Comparison of ENCODE assay signal across 21 cellular contexts in genomic region chr1:45669859-45670655, GRCh38. TPM values are rescaled to one million over a fixed set of nuclear protein-coding genes. Genes with fewer than 3 reads are reported as not detected.
A peak's percentile ranks its signal among the peaks of the same experiment; 100 is the strongest.
DNase-seq lines count a peak whose midpoint lies in the region; ATAC-seq and TF ChIP-seq lines count a peak whose summit lies in the region.
"Had no signal": no experiment of that assay in that cellular context is flagged by ENCODE, and none has a peak within 500 bp of the region (broad histone marks: within the 10 kb centered on the region; RNA-seq: fewer than 3 reads in every experiment).

No MANE protein-coding gene starts in this region.

- H3K9me3 ChIP-seq in T-helper 17 cell (ENCODE audit: control insufficient read depth, low read length, poor library complexity, severe bottlenecking): no peaks in the 10 kb centered on the region
- H3K9me3 ChIP-seq in skeletal muscle tissue (ENCODE audit: control insufficient read depth in 3 of 3, low read length in 3 of 3): no peaks in the 10 kb centered on the region
- H3K9me3 ChIP-seq: body of pancreas, left lung, spleen, stomach, uterus had no signal

- H3K27me3 Mint-ChIP-seq in activated naive CD4-positive, alpha-beta T cell treated with anti-CD3 and anti-CD28 coated beads for 36 hours (ENCODE audit: low read depth): no peaks in the 10 kb centered on the region
- H3K27me3 Mint-ChIP-seq in T-helper 17 cell: no peaks in the 10 kb centered on the region

- no peak for DNase-seq in activated naive CD4-positive, alpha-beta T cell treated with anti-CD3 and anti-CD28 coated beads for 36 hours
- no peak for DNase-seq in activated naive CD4-positive, alpha-beta T cell treated with anti-CD3 and anti-CD28 coated beads, Interleukin-2, amount 50 U/mL, for 16 hours
- DNase-seq in T-helper 17 cell (no peak), fibroblast of mammary gland (ENCODE audit: low read depth) (peak; percentile 63), HUDEP-2 (lab: John Stamatoyannopoulos, UW; ENCODE audit: unreplicated experiment in 76 of 76) (no peak), cardiac septum (ENCODE audit: low spot score) (no peak)
- DNase-seq: activated effector memory CD4-positive, alpha-beta T cell treated with anti-CD3 and anti-CD28 coated beads, Interleukin-2, amount 50 U/mL, for 16 hours; body of pancreas; effector CD8-positive, alpha-beta T cell; H7; left lung; NCI-H1436 treated with DMSO at 0.1 percent for 48 hours; NCI-H2227 treated with DMSO at 0.1 percent for 48 hours; NK-92 treated with Interleukin-12 subunit alpha and Interleukin-12 subunit beta, amount 100 ng/mL, for 24 hours; posterior cingulate gyrus; spleen; stomach; uterus had no signal

- H3K4me3 Mint-ChIP-seq in activated naive CD4-positive, alpha-beta T cell treated with anti-CD3 and anti-CD28 coated beads for 36 hours: no peak overlapping the region
- H3K4me3 Mint-ChIP-seq in T-helper 17 cell: no peak overlapping the region
- H3K4me3 Mint-ChIP-seq: T-helper 1 cell treated with Interleukin-12 subunit alpha and Interleukin-12 subunit beta and Interleukin-4 antibody, amounts not matched to agents 30 μg/mL and 1 μg/mL, for 36 hours had no signal

- H3K9me3 Mint-ChIP-seq in activated naive CD4-positive, alpha-beta T cell treated with anti-CD3 and anti-CD28 coated beads for 36 hours: no peaks in the 10 kb centered on the region
- H3K9me3 Mint-ChIP-seq: T-helper 1 cell treated with Interleukin-12 subunit alpha and Interleukin-12 subunit beta and Interleukin-4 antibody, amounts not matched to agents 30 μg/mL and 1 μg/mL, for 36 hours had no signal

- H3K36me3 ChIP-seq in skeletal muscle tissue (ENCODE audit: control insufficient read depth in 3 of 3, insufficient read depth in 3 of 3, low read length in 3 of 3): peaks cover 0 to 3% (median 0%) of the 10 kb centered on the region in 3 donors
- H3K36me3 ChIP-seq: left lung, uterus had no signal

- CTCF ChIA-PET in activated naive CD4-positive, alpha-beta T cell treated with anti-CD3 and anti-CD28 coated beads for 36 hours (lab: Charles Lee): no interaction called here

- ATAC-seq in T-helper 17 cell (no peak), HG03196 (IDR thresholded peaks at IDR 0.05; ENCODE audit: unreplicated experiment) (no peak)
- ATAC-seq: body of pancreas, left lung had no signal

- no peak for TF ChIP-seq CTCF in fibroblast of mammary gland (conservative IDR thresholded peaks at IDR 0.05; ENCODE audit: control insufficient read depth, insufficient read depth, low read depth, low read length)

- no peak overlapping the region for H3K4me3 ChIP-seq in fibroblast of mammary gland (ENCODE audit: control insufficient read depth, low read depth, low read length)
- no peak overlapping the region for H3K4me3 ChIP-seq in skeletal muscle tissue (ENCODE audit: low read length in 3 of 3)
- H3K4me3 ChIP-seq: body of pancreas, left lung, spleen, stomach, uterus had no signal

- peaks cover 57% of the 10 kb centered on the region for H3K4me1 Mint-ChIP-seq in activated naive CD4-positive, alpha-beta T cell treated with anti-CD3 and anti-CD28 coated beads for 36 hours (ENCODE audit: low read depth)
- peaks cover 49% of the 10 kb centered on the region for H3K4me1 Mint-ChIP-seq in T-helper 17 cell

- no peaks in the 10 kb centered on the region for H3K27me3 ChIP-seq in skeletal muscle tissue (ENCODE audit: control insufficient read depth in 3 of 3, insufficient read depth in 3 of 3, low read length in 3 of 3)
- H3K27me3 ChIP-seq: body of pancreas, left lung, spleen, stomach, uterus had no signal

- peaks cover 38 to 51% (median 41%) of the 10 kb centered on the region in 3 donors for H3K4me1 ChIP-seq in skeletal muscle tissue (ENCODE audit: control insufficient read depth in 3 of 3, insufficient read depth in 3 of 3, low read length in 3 of 3)

- intact Hi-C loops in activated naive CD4-positive, alpha-beta T cell treated with anti-CD3 and anti-CD28 coated beads for 36 hours (cut with micrococcal nuclease): no loop called here
- intact Hi-C loops in cardiac septum (cut with DNase I): no loop called here

- peak overlapping the region; percentile 20 for H3K27ac ChIP-seq in skeletal muscle tissue (ENCODE audit: low read depth, low read length)
- H3K27ac ChIP-seq: spleen, uterus had no signal

- no peak overlapping the region for H3K9ac ChIP-seq in skeletal muscle tissue (ENCODE audit: low read depth in 1 of 3, low read length in 3 of 3)

- peaks cover 12% of the 10 kb centered on the region for H3K36me3 Mint-ChIP-seq in activated naive CD4-positive, alpha-beta T cell treated with anti-CD3 and anti-CD28 coated beads for 36 hours (ENCODE audit: low read depth)
- H3K36me3 Mint-ChIP-seq in T-helper 17 cell (ENCODE audit: low read depth): peaks cover 2% of the 10 kb centered on the region

- H3K27ac Mint-ChIP-seq in activated naive CD4-positive, alpha-beta T cell treated with anti-CD3 and anti-CD28 coated beads for 36 hours: peak overlapping the region; percentile 30
- H3K27ac Mint-ChIP-seq in T-helper 17 cell: peak overlapping the region; percentile 14
- H3K27ac Mint-ChIP-seq: T-helper 1 cell treated with Interleukin-12 subunit alpha and Interleukin-12 subunit beta and Interleukin-4 antibody, amounts not matched to agents 30 μg/mL and 1 μg/mL, for 36 hours had no signal

RNA-seq across cellular contexts. Expression of gene GPBP1L1, which starts 16.3 kb away (rescaled TPM):
- total RNA-seq in activated naive CD4-positive, alpha-beta T cell treated with anti-CD3 and anti-CD28 coated beads for 36 hours: 100 to 1,000 TPM; 113 to 122 TPM
- total RNA-seq in T-helper 17 cell (100 to 1,000 TPM; 124 to 152 TPM), skeletal muscle tissue (69.9 TPM), cardiac septum (80.6 TPM)

RNA-seq across cellular contexts. Expression of gene TMEM69, which starts 17.9 kb away (rescaled TPM):
- 10 to 100 TPM; 28.9 to 29.3 TPM for total RNA-seq in activated naive CD4-positive, alpha-beta T cell treated with anti-CD3 and anti-CD28 coated beads for 36 hours
- total RNA-seq in T-helper 17 cell (10 to 100 TPM; 11.9 to 13.2 TPM), skeletal muscle tissue (14.6 TPM), cardiac septum (21.0 TPM)

RNA-seq across cellular contexts. Expression of gene CCDC17, which starts 46.2 kb away (rescaled TPM):
- total RNA-seq in activated naive CD4-positive, alpha-beta T cell treated with anti-CD3 and anti-CD28 coated beads for 36 hours: 1 to 10 TPM in 1 of 2 experiments, under 1 TPM in 1; 0.62 to 1.0 TPM
- total RNA-seq in T-helper 17 cell (1 to 10 TPM; 5.1 to 5.7 TPM), skeletal muscle tissue (0.52 TPM), cardiac septum (1.2 TPM)
